ENCODE assay signal across 22 cellular contexts in the genomic region with DNA sequence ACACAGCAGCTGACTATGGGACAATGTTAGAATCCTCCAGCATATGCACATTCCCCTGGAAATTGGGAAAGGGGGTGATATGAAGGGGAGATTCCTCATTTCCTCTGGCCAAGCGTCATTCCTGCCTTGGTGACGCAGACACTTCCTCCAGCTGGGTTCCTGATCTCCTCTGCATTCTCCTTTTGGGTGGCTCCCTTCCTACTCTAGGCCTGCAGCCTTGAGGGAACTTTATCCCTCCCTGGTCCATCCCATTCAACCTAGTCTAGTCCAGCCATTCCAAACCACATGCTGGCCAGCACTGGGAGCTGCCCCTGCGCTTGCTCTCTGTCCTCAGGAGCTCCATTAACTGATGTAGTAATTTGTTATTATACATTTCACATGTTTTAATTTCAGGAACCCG.
"Had no signal": no experiment of that assay in that cellular context is flagged by ENCODE, and none has a peak within 500 bp of the region (broad histone marks: within the 10 kb centered on the region; RNA-seq: fewer than 3 reads in every experiment).

No MANE protein-coding gene starts in this region.

- H3K4me1 Mint-ChIP-seq: central memory CD8-positive, alpha-beta T cell had no signal

- H3K27ac ChIP-seq: adrenal gland, ascending aorta, thyroid gland had no signal

- DNase-seq: activated CD4-positive, alpha-beta T cell treated with anti-CD3 and anti-CD28 coated beads for 36 hours; activated CD4-positive, alpha-beta T cell treated with anti-CD3 and anti-CD28 coated beads, Interleukin-2, amount 50 U/mL, for 48 hours; activated CD8-positive, alpha-beta memory T cell treated with anti-CD3 and anti-CD28 coated beads, Interleukin-2, amount 50 U/mL, for 48 hours; activated naive CD4-positive, alpha-beta T cell; activated T-cell treated with anti-CD3 and anti-CD28 coated beads, Interleukin-2, amount 50 U/mL, for 4 hours; adrenal gland; dorsolateral prefrontal cortex; effector memory CD8-positive, alpha-beta T cell; naive B cell; substantia nigra; T1000; thyroid gland had no signal

- H3K4me3 ChIP-seq: adrenal gland, thyroid gland had no signal

- FAIRE-seq: colon, endothelial cell of umbilical vein had no signal

- H3K9me3 Mint-ChIP-seq: activated T-cell treated with anti-CD3 and anti-CD28 coated beads, Interleukin-2, amount 50 U/mL, for 4 hours; activated T-helper 2 cell treated with anti-CD3 and anti-CD28 coated beads, Interferon-gamma antibody, Interleukin-2, Interleukin-4, amounts not matched to agents 10 μg/mL and 5 μg/mL and 100 μg/mL, durations not matched to agents 14 hours and 24 hours and 36 hours; central memory CD8-positive, alpha-beta T cell; naive B cell; stimulated activated naive CD8-positive, alpha-beta T cell treated with anti-CD3 and anti-CD28 coated beads, Interleukin-15, Interleukin-2, amounts not matched to agents 100 ng/mL and 50 ng/mL, for 24 hours; T-helper 1 cell treated with Interleukin-12 subunit alpha and Interleukin-12 subunit beta and Interleukin-4 antibody, amounts not matched to agents 30 μg/mL and 1 μg/mL, for 36 hours; WTC11 had no signal

- H3K4me3 Mint-ChIP-seq: activated CD4-positive, alpha-beta T cell treated with anti-CD3 and anti-CD28 coated beads for 36 hours; activated naive CD8-positive, alpha-beta T cell; activated T-cell treated with anti-CD3 and anti-CD28 coated beads, Interleukin-2, amount 50 U/mL, for 4 hours; central memory CD8-positive, alpha-beta T cell; effector memory CD8-positive, alpha-beta T cell; stimulated activated naive CD8-positive, alpha-beta T cell treated with anti-CD3 and anti-CD28 coated beads, Interleukin-15, Interleukin-2, amounts not matched to agents 100 ng/mL and 50 ng/mL, for 24 hours; T-helper 1 cell treated with Interleukin-12 subunit alpha and Interleukin-12 subunit beta and Interleukin-4 antibody, amounts not matched to agents 30 μg/mL and 1 μg/mL, for 36 hours had no signal

- H3K27ac Mint-ChIP-seq: activated CD4-positive, alpha-beta T cell treated with anti-CD3 and anti-CD28 coated beads for 36 hours; activated naive CD8-positive, alpha-beta T cell; activated T-helper 2 cell treated with anti-CD3 and anti-CD28 coated beads, Interferon-gamma antibody, Interleukin-2, Interleukin-4, amounts not matched to agents 10 μg/mL and 5 μg/mL and 100 μg/mL, durations not matched to agents 14 hours and 24 hours and 36 hours; effector memory CD8-positive, alpha-beta T cell; naive B cell; progenitor cell of endocrine pancreas; stimulated activated naive CD8-positive, alpha-beta T cell treated with anti-CD3 and anti-CD28 coated beads, Interleukin-15, Interleukin-2, amounts not matched to agents 100 ng/mL and 50 ng/mL, for 24 hours; T-helper 1 cell treated with Interleukin-12 subunit alpha and Interleukin-12 subunit beta and Interleukin-4 antibody, amounts not matched to agents 30 μg/mL and 1 μg/mL, for 36 hours; WTC11 had no signal

- H3K27me3 ChIP-seq: adrenal gland, ascending aorta, thyroid gland had no signal

- H3K36me3 ChIP-seq: adrenal gland, ascending aorta, thyroid gland had no signal

- H3K9me3 ChIP-seq: adrenal gland, ascending aorta, thyroid gland had no signal

- H3K36me3 Mint-ChIP-seq: activated naive CD8-positive, alpha-beta T cell; naive B cell; WTC11 had no signal
